In the genomic region with DNA sequence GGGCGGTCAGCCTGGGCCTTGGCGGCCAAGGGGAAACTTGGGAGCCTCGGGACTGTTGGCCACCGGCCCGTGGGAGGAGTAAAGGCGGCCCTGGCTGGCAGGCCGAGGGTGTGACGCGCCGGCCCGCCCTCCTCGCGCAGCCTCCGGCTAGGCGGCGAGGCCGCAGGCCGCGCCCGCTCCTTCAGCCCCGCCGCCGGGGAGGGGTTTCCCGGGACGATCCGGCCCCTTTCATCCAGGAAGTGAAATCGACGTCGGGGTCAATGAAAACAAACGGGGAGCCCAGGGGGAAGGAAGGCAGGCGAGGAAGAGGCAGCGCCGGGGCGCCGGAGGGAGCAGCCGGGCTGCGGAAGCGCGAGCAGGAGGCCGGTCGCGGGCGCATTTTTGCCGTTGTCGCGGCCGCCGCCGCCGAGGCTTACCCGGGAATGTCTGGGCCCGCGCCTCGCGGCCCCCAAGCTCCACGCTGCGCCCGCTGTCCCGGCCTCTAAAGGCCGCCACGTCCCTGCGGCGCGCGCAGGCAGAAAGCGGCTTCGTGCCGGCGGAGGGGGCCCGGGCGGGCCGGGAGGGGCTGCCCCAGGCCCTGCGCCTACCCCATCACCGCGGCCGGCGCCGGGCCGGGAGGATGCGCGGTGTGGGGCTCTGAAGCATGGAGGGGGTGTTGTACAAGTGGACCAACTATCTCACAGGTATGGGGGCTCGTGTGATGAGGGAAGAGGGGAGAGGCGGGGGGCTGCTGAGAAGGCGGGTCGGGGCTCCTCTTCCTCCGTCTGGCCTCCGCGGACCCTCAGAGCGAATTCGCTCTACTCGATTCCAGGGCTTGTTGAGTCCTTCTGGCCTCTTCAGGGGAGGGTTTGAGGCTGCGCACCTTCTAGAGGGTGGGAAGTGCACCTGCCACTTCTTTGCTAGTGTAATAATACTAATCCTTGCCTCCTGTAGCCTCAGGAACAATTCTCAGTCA, we compare ENCODE assay signal across 1 cellular context.
A peak's percentile ranks its signal among the peaks of the same experiment; 100 is the strongest.
TF ChIP-seq lines count a peak whose summit lies in the region.

A gene (plus strand): TSS at position 231 of the 955 bp plus-strand sequence. CDS start 413 bp downstream, at position 644.

TF ChIP-seq in HepG2, 621 proteins besides CTCF, POLR2A, EP300 and RAD21 (continued from another document and continues in another):
- TF ChIP-seq, protein P1, sequence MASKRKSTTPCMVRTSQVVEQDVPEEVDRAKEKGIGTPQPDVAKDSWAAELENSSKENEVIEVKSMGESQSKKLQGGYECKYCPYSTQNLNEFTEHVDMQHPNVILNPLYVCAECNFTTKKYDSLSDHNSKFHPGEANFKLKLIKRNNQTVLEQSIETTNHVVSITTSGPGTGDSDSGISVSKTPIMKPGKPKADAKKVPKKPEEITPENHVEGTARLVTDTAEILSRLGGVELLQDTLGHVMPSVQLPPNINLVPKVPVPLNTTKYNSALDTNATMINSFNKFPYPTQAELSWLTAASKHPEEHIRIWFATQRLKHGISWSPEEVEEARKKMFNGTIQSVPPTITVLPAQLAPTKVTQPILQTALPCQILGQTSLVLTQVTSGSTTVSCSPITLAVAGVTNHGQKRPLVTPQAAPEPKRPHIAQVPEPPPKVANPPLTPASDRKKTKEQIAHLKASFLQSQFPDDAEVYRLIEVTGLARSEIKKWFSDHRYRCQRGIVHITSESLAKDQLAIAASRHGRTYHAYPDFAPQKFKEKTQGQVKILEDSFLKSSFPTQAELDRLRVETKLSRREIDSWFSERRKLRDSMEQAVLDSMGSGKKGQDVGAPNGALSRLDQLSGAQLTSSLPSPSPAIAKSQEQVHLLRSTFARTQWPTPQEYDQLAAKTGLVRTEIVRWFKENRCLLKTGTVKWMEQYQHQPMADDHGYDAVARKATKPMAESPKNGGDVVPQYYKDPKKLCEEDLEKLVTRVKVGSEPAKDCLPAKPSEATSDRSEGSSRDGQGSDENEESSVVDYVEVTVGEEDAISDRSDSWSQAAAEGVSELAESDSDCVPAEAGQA (IDR thresholded peaks at IDR 0.05; ENCODE audit: low read depth), result peak; percentile 45; the same call in 1 of the 2 replicates
- TF ChIP-seq, protein P1 (CRISPR knock-in tag; IDR thresholded peaks at IDR 0.05; ENCODE audit: borderline replicate concordance), result 0 out of 2 replicates have a peak, but pooled peaks have one; percentile 5
- TF ChIP-seq THAP11 (CRISPR knock-in tag; IDR thresholded peaks at IDR 0.05) (peak; percentile 71), ZFP36 (IDR thresholded peaks at IDR 0.05; ENCODE audit: borderline replicate concordance, low read depth, low read length, partially characterized antibody) (no peak), ZNF720 (CRISPR knock-in tag; IDR thresholded peaks at IDR 0.05) (no peak), ZNF672 (CRISPR knock-in tag; IDR thresholded peaks at IDR 0.05) (no peak), ZNF674 (CRISPR knock-in tag; IDR thresholded peaks at IDR 0.05; ENCODE audit: low read depth) (no peak), ADNP (CRISPR knock-in tag; IDR thresholded peaks at IDR 0.05) (no peak), SMAD1 (CRISPR knock-in tag; IDR thresholded peaks at IDR 0.05; ENCODE audit: borderline replicate concordance, low read depth) (no peak), SRSF4 (IDR thresholded peaks at IDR 0.05; ENCODE audit: low read depth, low read length, poor library complexity, severe bottlenecking) (no peak), RXRB (CRISPR knock-in tag; IDR thresholded peaks at IDR 0.05; ENCODE audit: borderline replicate concordance) (peak; percentile 47; the same call in 1 of the 2 replicates)
- TF ChIP-seq, protein P2, sequence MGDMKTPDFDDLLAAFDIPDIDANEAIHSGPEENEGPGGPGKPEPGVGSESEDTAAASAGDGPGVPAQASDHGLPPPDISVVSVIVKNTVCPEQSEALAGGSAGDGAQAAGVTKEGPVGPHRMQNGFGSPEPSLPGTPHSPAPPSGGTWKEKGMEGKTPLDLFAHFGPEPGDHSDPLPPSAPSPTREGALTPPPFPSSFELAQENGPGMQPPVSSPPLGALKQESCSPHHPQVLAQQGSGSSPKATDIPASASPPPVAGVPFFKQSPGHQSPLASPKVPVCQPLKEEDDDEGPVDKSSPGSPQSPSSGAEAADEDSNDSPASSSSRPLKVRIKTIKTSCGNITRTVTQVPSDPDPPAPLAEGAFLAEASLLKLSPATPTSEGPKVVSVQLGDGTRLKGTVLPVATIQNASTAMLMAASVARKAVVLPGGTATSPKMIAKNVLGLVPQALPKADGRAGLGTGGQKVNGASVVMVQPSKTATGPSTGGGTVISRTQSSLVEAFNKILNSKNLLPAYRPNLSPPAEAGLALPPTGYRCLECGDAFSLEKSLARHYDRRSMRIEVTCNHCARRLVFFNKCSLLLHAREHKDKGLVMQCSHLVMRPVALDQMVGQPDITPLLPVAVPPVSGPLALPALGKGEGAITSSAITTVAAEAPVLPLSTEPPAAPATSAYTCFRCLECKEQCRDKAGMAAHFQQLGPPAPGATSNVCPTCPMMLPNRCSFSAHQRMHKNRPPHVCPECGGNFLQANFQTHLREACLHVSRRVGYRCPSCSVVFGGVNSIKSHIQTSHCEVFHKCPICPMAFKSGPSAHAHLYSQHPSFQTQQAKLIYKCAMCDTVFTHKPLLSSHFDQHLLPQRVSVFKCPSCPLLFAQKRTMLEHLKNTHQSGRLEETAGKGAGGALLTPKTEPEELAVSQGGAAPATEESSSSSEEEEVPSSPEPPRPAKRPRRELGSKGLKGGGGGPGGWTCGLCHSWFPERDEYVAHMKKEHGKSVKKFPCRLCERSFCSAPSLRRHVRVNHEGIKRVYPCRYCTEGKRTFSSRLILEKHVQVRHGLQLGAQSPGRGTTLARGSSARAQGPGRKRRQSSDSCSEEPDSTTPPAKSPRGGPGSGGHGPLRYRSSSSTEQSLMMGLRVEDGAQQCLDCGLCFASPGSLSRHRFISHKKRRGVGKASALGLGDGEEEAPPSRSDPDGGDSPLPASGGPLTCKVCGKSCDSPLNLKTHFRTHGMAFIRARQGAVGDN (CRISPR knock-in tag; IDR thresholded peaks at IDR 0.05), result peak; percentile 95
- TF ChIP-seq, protein P3, sequence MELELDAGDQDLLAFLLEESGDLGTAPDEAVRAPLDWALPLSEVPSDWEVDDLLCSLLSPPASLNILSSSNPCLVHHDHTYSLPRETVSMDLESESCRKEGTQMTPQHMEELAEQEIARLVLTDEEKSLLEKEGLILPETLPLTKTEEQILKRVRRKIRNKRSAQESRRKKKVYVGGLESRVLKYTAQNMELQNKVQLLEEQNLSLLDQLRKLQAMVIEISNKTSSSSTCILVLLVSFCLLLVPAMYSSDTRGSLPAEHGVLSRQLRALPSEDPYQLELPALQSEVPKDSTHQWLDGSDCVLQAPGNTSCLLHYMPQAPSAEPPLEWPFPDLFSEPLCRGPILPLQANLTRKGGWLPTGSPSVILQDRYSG (CRISPR knock-in tag; IDR thresholded peaks at IDR 0.05), result no peak; the same call in 1 of the 2 replicates
- TF ChIP-seq, protein P4, sequence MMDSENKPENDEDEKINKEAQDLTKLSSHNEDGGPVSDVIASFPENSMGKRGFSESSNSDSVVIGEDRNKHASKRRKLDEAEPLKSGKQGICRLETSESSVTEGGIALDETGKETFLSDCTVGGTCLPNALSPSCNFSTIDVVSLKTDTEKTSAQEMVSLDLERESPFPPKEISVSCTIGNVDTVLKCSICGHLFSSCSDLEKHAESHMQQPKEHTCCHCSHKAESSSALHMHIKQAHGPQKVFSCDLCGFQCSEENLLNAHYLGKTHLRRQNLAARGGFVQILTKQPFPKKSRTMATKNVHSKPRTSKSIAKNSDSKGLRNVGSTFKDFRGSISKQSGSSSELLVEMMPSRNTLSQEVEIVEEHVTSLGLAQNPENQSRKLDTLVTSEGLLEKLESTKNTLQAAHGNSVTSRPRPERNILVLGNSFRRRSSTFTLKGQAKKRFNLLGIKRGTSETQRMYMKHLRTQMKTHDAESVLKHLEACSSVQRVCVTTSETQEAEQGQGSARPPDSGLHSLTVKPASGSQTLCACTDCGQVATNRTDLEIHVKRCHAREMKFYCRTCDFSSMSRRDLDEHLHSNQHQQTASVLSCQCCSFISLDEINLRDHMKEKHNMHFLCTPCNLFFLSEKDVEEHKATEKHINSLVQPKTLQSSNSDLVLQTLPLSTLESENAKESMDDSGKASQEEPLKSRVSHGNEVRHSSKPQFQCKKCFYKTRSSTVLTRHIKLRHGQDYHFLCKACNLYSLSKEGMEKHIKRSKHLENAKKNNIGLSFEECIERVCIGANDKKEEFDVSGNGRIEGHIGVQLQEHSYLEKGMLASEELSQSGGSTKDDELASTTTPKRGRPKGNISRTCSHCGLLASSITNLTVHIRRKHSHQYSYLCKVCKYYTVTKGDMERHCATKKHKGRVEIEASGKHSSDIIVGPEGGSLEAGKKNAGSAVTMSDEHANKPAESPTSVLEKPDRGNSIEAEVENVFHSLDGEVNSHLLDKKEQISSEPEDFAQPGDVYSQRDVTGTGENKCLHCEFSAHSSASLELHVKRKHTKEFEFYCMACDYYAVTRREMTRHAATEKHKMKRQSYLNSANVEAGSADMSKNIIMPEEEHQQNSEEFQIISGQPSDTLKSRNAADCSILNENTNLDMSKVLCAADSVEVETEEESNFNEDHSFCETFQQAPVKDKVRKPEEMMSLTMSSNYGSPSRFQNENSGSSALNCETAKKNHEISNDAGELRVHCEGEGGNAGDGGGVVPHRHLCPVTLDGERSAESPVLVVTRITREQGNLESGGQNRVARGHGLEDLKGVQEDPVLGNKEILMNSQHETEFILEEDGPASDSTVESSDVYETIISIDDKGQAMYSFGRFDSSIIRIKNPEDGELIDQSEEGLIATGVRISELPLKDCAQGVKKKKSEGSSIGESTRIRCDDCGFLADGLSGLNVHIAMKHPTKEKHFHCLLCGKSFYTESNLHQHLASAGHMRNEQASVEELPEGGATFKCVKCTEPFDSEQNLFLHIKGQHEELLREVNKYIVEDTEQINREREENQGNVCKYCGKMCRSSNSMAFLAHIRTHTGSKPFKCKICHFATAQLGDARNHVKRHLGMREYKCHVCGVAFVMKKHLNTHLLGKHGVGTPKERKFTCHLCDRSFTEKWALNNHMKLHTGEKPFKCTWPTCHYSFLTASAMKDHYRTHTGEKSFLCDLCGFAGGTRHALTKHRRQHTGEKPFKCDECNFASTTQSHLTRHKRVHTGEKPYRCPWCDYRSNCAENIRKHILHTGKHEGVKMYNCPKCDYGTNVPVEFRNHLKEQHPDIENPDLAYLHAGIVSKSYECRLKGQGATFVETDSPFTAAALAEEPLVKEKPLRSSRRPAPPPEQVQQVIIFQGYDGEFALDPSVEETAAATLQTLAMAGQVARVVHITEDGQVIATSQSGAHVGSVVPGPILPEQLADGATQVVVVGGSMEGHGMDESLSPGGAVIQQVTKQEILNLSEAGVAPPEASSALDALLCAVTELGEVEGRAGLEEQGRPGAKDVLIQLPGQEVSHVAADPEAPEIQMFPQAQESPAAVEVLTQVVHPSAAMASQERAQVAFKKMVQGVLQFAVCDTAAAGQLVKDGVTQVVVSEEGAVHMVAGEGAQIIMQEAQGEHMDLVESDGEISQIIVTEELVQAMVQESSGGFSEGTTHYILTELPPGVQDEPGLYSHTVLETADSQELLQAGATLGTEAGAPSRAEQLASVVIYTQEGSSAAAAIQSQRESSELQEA (CRISPR knock-in tag; IDR thresholded peaks at IDR 0.05; ENCODE audit: not compliant biosample characterization), result no peak
- TF ChIP-seq, protein P5, sequence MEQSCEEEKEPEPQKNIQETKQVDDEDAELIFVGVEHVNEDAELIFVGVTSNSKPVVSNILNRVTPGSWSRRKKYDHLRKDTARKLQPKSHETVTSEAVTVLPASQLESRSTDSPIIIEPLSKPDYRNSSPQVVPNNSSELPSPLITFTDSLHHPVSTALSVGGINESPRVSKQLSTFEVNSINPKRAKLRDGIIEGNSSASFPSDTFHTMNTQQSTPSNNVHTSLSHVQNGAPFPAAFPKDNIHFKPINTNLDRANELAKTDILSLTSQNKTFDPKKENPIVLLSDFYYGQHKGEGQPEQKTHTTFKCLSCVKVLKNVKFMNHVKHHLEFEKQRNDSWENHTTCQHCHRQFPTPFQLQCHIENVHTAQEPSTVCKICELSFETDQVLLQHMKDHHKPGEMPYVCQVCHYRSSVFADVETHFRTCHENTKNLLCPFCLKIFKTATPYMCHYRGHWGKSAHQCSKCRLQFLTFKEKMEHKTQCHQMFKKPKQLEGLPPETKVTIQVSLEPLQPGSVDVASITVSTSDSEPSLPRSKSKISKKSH (CRISPR knock-in tag; IDR thresholded peaks at IDR 0.05; ENCODE audit: borderline replicate concordance), result no peak; the same call in 1 of the 2 replicates
- TF ChIP-seq, protein P6, sequence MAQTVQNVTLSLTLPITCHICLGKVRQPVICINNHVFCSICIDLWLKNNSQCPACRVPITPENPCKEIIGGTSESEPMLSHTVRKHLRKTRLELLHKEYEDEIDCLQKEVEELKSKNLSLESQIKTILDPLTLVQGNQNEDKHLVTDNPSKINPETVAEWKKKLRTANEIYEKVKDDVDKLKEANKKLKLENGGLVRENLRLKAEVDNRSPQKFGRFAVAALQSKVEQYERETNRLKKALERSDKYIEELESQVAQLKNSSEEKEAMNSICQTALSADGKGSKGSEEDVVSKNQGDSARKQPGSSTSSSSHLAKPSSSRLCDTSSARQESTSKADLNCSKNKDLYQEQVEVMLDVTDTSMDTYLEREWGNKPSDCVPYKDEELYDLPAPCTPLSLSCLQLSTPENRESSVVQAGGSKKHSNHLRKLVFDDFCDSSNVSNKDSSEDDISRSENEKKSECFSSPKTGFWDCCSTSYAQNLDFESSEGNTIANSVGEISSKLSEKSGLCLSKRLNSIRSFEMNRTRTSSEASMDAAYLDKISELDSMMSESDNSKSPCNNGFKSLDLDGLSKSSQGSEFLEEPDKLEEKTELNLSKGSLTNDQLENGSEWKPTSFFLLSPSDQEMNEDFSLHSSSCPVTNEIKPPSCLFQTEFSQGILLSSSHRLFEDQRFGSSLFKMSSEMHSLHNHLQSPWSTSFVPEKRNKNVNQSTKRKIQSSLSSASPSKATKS (CRISPR knock-in tag; IDR thresholded peaks at IDR 0.05), result no peak
